In genomic region chr2:165083326-165083725, GRCh38 we compare ENCODE assay signal across 7 cellular contexts.
"Had no signal": no experiment of that assay in that cellular context is flagged by ENCODE, and none has a peak within 500 bp of the region (broad histone marks: within the 10 kb centered on the region; RNA-seq: fewer than 3 reads in every experiment).

No MANE protein-coding gene starts in this region.

- H3K27ac ChIP-seq: HL-60 had no signal

- H3K4me3 ChIP-seq: K562 had no signal

- ATAC-seq: K562 had no signal

- H3K4me3 Mint-ChIP-seq: IgD-negative memory B cell had no signal

- FAIRE-seq: HTR-8/SVneo, K562 had no signal

- H3K27ac Mint-ChIP-seq: IgD-negative memory B cell had no signal

- DNase-seq: IMR-90, KBM-7, KG1 had no signal

- H3K27me3 Mint-ChIP-seq: IgD-negative memory B cell had no signal
